Comparison of ENCODE assay signal across 14 cellular contexts in the genomic region with DNA sequence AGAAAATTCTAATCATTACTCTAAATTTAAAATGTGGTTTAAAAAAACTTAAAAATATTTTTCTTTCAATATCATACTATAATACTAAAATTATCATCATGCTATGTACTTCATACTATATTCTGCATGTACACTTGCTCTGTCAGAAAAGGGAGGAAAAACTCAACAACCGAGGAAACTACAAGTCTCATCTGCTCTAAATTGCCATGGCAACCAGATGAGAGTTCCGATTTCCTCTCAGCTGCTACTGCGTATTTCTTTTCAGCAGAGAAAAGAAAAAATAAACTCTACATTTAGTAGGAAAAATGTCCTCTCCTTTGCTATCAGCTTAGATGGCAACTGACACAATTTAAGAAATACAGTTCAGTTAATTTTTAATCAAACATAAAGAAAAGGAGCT.
DNase-seq lines count a peak whose midpoint lies in the region; ATAC-seq and TF ChIP-seq lines count a peak whose summit lies in the region.
"Had no signal": no experiment of that assay in that cellular context is flagged by ENCODE, and none has a peak within 500 bp of the region (broad histone marks: within the 10 kb centered on the region; RNA-seq: fewer than 3 reads in every experiment).

No MANE protein-coding gene starts in this region.

- H3K4me3 ChIP-seq in left ventricle myocardium inferior (no peak overlapping the region), heart left ventricle (no peak overlapping the region), thyroid gland (replicated peaks in 1 of 3) (no peak overlapping the region)
- H3K4me3 ChIP-seq: lung, neural progenitor cell, right atrium auricular region had no signal

- H3K27me3 Mint-ChIP-seq in activated CD8-positive, alpha-beta T cell treated with anti-CD3 and anti-CD28 coated beads, Interleukin-2, amount 10 ng/mL, durations not matched to agents 7 days and 5 days (ENCODE audit: low read depth), result no peaks in the 10 kb centered on the region

- no peaks in the 10 kb centered on the region for H3K27me3 ChIP-seq in left ventricle myocardium inferior (ENCODE audit: low read depth)
- H3K27me3 ChIP-seq in heart left ventricle, result no peaks in the 10 kb centered on the region
- no peaks in the 10 kb centered on the region for H3K27me3 ChIP-seq in thyroid gland
- H3K27me3 ChIP-seq: neural progenitor cell, right atrium auricular region had no signal

- CTCF ChIA-PET in activated CD8-positive, alpha-beta T cell treated with anti-CD3 and anti-CD28 coated beads, Interleukin-2, amount 10 ng/mL, durations not matched to agents 7 days and 5 days (lab: Charles Lee), result interaction anchor here (0.9 to 1.8 kb wide), 3 partner anchors 15 to 27 kb away, joined by 3 to 5 read pairs (median 3); no protein-coding TSS in a partner anchor

- H3K9me3 ChIP-seq in left ventricle myocardium inferior (replicated peaks) (no peaks in the 10 kb centered on the region), heart left ventricle (no peaks in the 10 kb centered on the region), thyroid gland (no peaks in the 10 kb centered on the region)
- H3K9me3 ChIP-seq: right atrium auricular region had no signal

- no peak overlapping the region for H3K27ac Mint-ChIP-seq in activated CD8-positive, alpha-beta T cell treated with anti-CD3 and anti-CD28 coated beads, Interleukin-2, amount 10 ng/mL, durations not matched to agents 7 days and 5 days

- 52 to 69% (median 63%) methylated on average over 3 of the region's 3 CpGs for WGBS in heart left ventricle, 4 donors
- 48 to 60% methylated on average over 3 of the region's 3 CpGs for WGBS in thyroid gland, 2 donors

- intact Hi-C loops in left ventricle myocardium inferior (cut with micrococcal nuclease), result no loop called here
- intact Hi-C loops in heart left ventricle (cut with DNase I), result loop anchor here in 3 of 10 donors (5.0 to 10.0 kb wide), 3 partner anchors 52 to 57 kb away; no protein-coding TSS in a partner anchor
- intact Hi-C loops in thyroid gland (cut with DNase I), result no loop called here

- no peaks in the 10 kb centered on the region for H3K36me3 ChIP-seq in left ventricle myocardium inferior
- H3K36me3 ChIP-seq in heart left ventricle, result no peaks in the 10 kb centered on the region
- H3K36me3 ChIP-seq in thyroid gland, result no peaks in the 10 kb centered on the region
- H3K36me3 ChIP-seq: neural progenitor cell, right atrium auricular region had no signal

- peaks cover 22% of the 10 kb centered on the region for H3K4me1 ChIP-seq in left ventricle myocardium inferior
- H3K4me1 ChIP-seq in heart left ventricle, result peaks cover 0 to 43% (median 19%) of the 10 kb centered on the region in 12 donors
- H3K4me1 ChIP-seq in thyroid gland, result peaks cover 15 to 24% of the 10 kb centered on the region in 2 donors

- ATAC-seq in heart left ventricle, result no peak
- ATAC-seq in activated CD8-positive, alpha-beta T cell treated with anti-CD3 and anti-CD28 coated beads, Interleukin-2, amount 10 ng/mL, durations not matched to agents 7 days and 5 days, result peak; percentile 67
- no peak for ATAC-seq in GM19328 (IDR thresholded peaks at IDR 0.05; ENCODE audit: unreplicated experiment)
- ATAC-seq: HCT116 had no signal

- H3K4me3 Mint-ChIP-seq in activated CD8-positive, alpha-beta T cell treated with anti-CD3 and anti-CD28 coated beads, Interleukin-2, amount 10 ng/mL, durations not matched to agents 7 days and 5 days, result no peak overlapping the region

- DNase-seq in left ventricle myocardium inferior (no peak), heart left ventricle (no peak), left kidney (ENCODE audit: low read depth, low spot score) (peak; percentile 67), thyroid gland (no peak), mucosa of gallbladder (ENCODE audit: low spot score) (no peak), T1000 (lab: John Stamatoyannopoulos, UW) (no peak)
- DNase-seq in activated CD8-positive, alpha-beta T cell treated with anti-CD3 and anti-CD28 coated beads, Interleukin-2, amount 10 ng/mL, durations not matched to agents 7 days and 5 days, result peak; percentile 41
- DNase-seq: aorta, NCI-H2081 had no signal

- POLR2A ChIA-PET in activated CD8-positive, alpha-beta T cell treated with anti-CD3 and anti-CD28 coated beads, Interleukin-2, amount 10 ng/mL, durations not matched to agents 7 days and 5 days (lab: Charles Lee), result no interaction called here

- peaks cover 2% of the 10 kb centered on the region for H3K36me3 Mint-ChIP-seq in activated CD8-positive, alpha-beta T cell treated with anti-CD3 and anti-CD28 coated beads, Interleukin-2, amount 10 ng/mL, durations not matched to agents 7 days and 5 days (ENCODE audit: low read depth)

- peaks cover 35% of the 10 kb centered on the region for H3K4me1 Mint-ChIP-seq in activated CD8-positive, alpha-beta T cell treated with anti-CD3 and anti-CD28 coated beads, Interleukin-2, amount 10 ng/mL, durations not matched to agents 7 days and 5 days (ENCODE audit: low read depth)

- TF ChIP-seq CTCF in left ventricle myocardium inferior (IDR thresholded peaks at IDR 0.05; ENCODE audit: borderline replicate concordance) (no peak), heart left ventricle (IDR thresholded peaks at IDR 0.05) (no peak), thyroid gland (IDR thresholded peaks at IDR 0.05) (no peak)

- no peak for TF ChIP-seq POLR2A in heart left ventricle (IDR thresholded peaks at IDR 0.05)
- TF ChIP-seq POLR2A in thyroid gland (IDR thresholded peaks at IDR 0.05), result no peak

- H3K9me3 Mint-ChIP-seq in activated CD8-positive, alpha-beta T cell treated with anti-CD3 and anti-CD28 coated beads, Interleukin-2, amount 10 ng/mL, durations not matched to agents 7 days and 5 days (ENCODE audit: insufficient read depth), result peaks cover 8% of the 10 kb centered on the region

- H3K27ac ChIP-seq in left ventricle myocardium inferior (replicated peaks) (peak overlapping the region; percentile 55), heart left ventricle (peak overlapping the region in 2 of 12 donors; percentile 15 to 27), thyroid gland (peak overlapping the region in 2 of 3 donors; percentile 41 to 47)
- H3K27ac ChIP-seq: neural progenitor cell, right atrium auricular region had no signal

Comparison
In these comparisons a context has a peak if more than half of its experiments do, and no peak if none do; other contexts are left out.
1. DNase-seq: peak in activated CD8-positive, alpha-beta T cell treated with anti-CD3 and anti-CD28 coated beads, Interleukin-2, amount 10 ng/mL, durations not matched to agents 7 days and 5 days (single experiment) and left kidney (single experiment); none in left ventricle myocardium inferior (single experiment), heart left ventricle (0 of 5), thyroid gland (0 of 2), mucosa of gallbladder (single experiment) and T1000 (single experiment).